Comparison of ENCODE assay signal across 9 cellular contexts in genomic region chr5:32233696-32234447, GRCh38. TPM values are rescaled to one million over a fixed set of nuclear protein-coding genes. Genes with fewer than 3 reads are reported as not detected.
DNase-seq lines count a peak whose midpoint lies in the region; ATAC-seq and TF ChIP-seq lines count a peak whose summit lies in the region.
"Had no signal": no experiment of that assay in that cellular context is flagged by ENCODE, and none has a peak within 500 bp of the region (broad histone marks: within the 10 kb centered on the region; RNA-seq: fewer than 3 reads in every experiment).

No MANE protein-coding gene starts in this region.

- H3K36me3 ChIP-seq in heart right ventricle (peaks cover 0 to 77% (median 45%) of the 10 kb centered on the region in 9 donors), lower lobe of right lung (peaks cover 59% of the 10 kb centered on the region)

- no peaks in the 10 kb centered on the region for H3K27me3 ChIP-seq in heart right ventricle
- H3K27me3 ChIP-seq in lower lobe of right lung (ENCODE audit: low read depth) = no peaks in the 10 kb centered on the region
- H3K27me3 ChIP-seq: cardiac muscle cell had no signal

- intact Hi-C loops in heart right ventricle (cut with DNase I) = loop anchor here (2.0 to 10.0 kb wide), 10 partner anchors 78 to 381 kb away; partner anchors contain the start of genes MTMR12 (in 1 of the 10) and SUB1 (in 1 of the 10)
- intact Hi-C loops in cardiac septum (cut with DNase I) = loop anchor here (2.0 to 10.0 kb wide), 3 partner anchors 62 to 351 kb away; partner anchors contain the start of genes GOLPH3 and SUB1
- intact Hi-C loops in lower lobe of right lung (cut with DNase I) = no loop called here

- ATAC-seq in heart right ventricle (peak in 5 of 8 donors; percentile 7 to 29 (median 24)), lower lobe of right lung (peak; percentile 60 to 81), HG02588 (IDR thresholded peaks at IDR 0.05; ENCODE audit: unreplicated experiment) (no peak)

- no peak for TF ChIP-seq CTCF in heart right ventricle (IDR thresholded peaks at IDR 0.05)
- no peak for TF ChIP-seq CTCF in lower lobe of right lung (IDR thresholded peaks at IDR 0.05)

- no peak for DNase-seq in heart right ventricle
- DNase-seq in cardiac septum (ENCODE audit: low spot score) = no peak
- DNase-seq in caudate nucleus (lab: John Stamatoyannopoulos, UW) = peak in 6 of 61 donors; percentile 6 to 41 (median 18)
- DNase-seq in lower lobe of right lung = no peak
- DNase-seq in activated CD8-positive, alpha-beta memory T cell treated with anti-CD3 and anti-CD28 coated beads for 24 hours = no peak
- no peak for DNase-seq in SK-N-DZ (ENCODE audit: low spot score)
- DNase-seq in activated CD4-positive, CD25-positive, alpha-beta regulatory T cell treated with anti-CD3 and anti-CD28 coated beads, Interleukin-2, amount 50 U/mL, for 72 hours = no peak

- 69 to 73% methylated on average over 10 of the region's 10 CpGs for WGBS in heart right ventricle, 2 donors

- H3K4me1 ChIP-seq in heart right ventricle (peaks cover 3 to 47% (median 26%) of the 10 kb centered on the region in 9 donors), lower lobe of right lung (peaks cover 42% of the 10 kb centered on the region)

- no peaks in the 10 kb centered on the region for H3K9me3 ChIP-seq in heart right ventricle
- H3K9me3 ChIP-seq in lower lobe of right lung = no peaks in the 10 kb centered on the region

- H3K27ac ChIP-seq in heart right ventricle (peak overlapping the region in 5 of 10 donors; percentile 16 to 58 (median 40)), caudate nucleus (ENCODE audit: low read depth, low read length) (peak overlapping the region; percentile 65), lower lobe of right lung (peak overlapping the region; percentile 57)
- H3K27ac ChIP-seq: cardiac muscle cell had no signal

- H3K4me3 ChIP-seq in heart right ventricle = no peak overlapping the region
- no peak overlapping the region for H3K4me3 ChIP-seq in lower lobe of right lung
- H3K4me3 ChIP-seq: cardiac muscle cell had no signal

RNA-seq across cellular contexts. Expression of gene GOLPH3, which starts 59.8 kb away (rescaled TPM):
- total RNA-seq in heart right ventricle (10 to 100 TPM; 33.7 to 69.5 (median 40.4) TPM), cardiac septum (52.0 TPM), lower lobe of right lung (99.0 TPM)
- polyA plus RNA-seq in heart right ventricle = 10 to 100 TPM; 23.2 to 29.1 TPM
- 44.8 and 59.6 TPM in 2 replicates for polyA plus RNA-seq in SK-N-DZ (2014; cell fraction: cytosol; rRNA removed)
- 14.6 and 26.1 TPM in 2 replicates for polyA plus RNA-seq in SK-N-DZ (2014; cell fraction: nucleus; rRNA removed)
